Comparison of ENCODE assay signal across 2 cellular contexts in genomic region chr4:111961806-111962205, GRCh38.
TF ChIP-seq lines count a peak whose summit lies in the region.

No MANE protein-coding gene starts in this region.

TF ChIP-seq in SK-N-SH, 30 proteins besides CTCF, POLR2A, EP300 and RAD21 (continued from another document):
- TF ChIP-seq ELF1 (IDR thresholded peaks at IDR 0.05) (no peak), YY1 (IDR thresholded peaks at IDR 0.05; ENCODE audit: low read depth) (no peak), JUND (IDR thresholded peaks at IDR 0.05) (peak; percentile 24; the same call in 1 of the 2 replicates), USF2 (IDR thresholded peaks at IDR 0.05; ENCODE audit: borderline replicate concordance, low read depth, low read length) (no peak), MXI1 (IDR thresholded peaks at IDR 0.05; ENCODE audit: low read depth, low read length) (no peak), CHD2 (IDR thresholded peaks at IDR 0.05; ENCODE audit: low read length, partially characterized antibody) (no peak), RCOR1 (IDR thresholded peaks at IDR 0.05; ENCODE audit: low read length) (no peak), FOXM1 (IDR thresholded peaks at IDR 0.05; ENCODE audit: low read depth) (no peak), FOSL2 (IDR thresholded peaks at IDR 0.05; ENCODE audit: borderline replicate concordance, low read depth) (peak; percentile 32; the same call in 1 of the 2 replicates), NRF1 (IDR thresholded peaks at IDR 0.05; ENCODE audit: low read depth, low read length) (no peak), MEF2A (IDR thresholded peaks at IDR 0.05; ENCODE audit: borderline replicate concordance, low read depth) (no peak), EZH2phosphoT487 (IDR thresholded peaks at IDR 0.05; ENCODE audit: borderline replicate concordance, low read depth) (no peak), RXRA (IDR thresholded peaks at IDR 0.05; ENCODE audit: borderline replicate concordance, low read depth) (no peak), GATA2 (CRISPR knock-in tag; IDR thresholded peaks at IDR 0.05) (no peak), SIN3A (IDR thresholded peaks at IDR 0.05; ENCODE audit: borderline replicate concordance, low read depth, low read length) (no peak), NFIC (IDR thresholded peaks at IDR 0.05; ENCODE audit: borderline replicate concordance) (no peak), GABPA (IDR thresholded peaks at IDR 0.05; ENCODE audit: low read depth) (no peak), SMC3 (IDR thresholded peaks at IDR 0.05; ENCODE audit: low read depth, low read length) (no peak), MAX (IDR thresholded peaks at IDR 0.05; ENCODE audit: low read depth) (no peak), FOXJ3 (CRISPR knock-in tag; IDR thresholded peaks at IDR 0.05) (no peak), REST (IDR thresholded peaks at IDR 0.05; ENCODE audit: low read depth, low read length) (no peak), TEAD4 (IDR thresholded peaks at IDR 0.05; ENCODE audit: borderline replicate concordance, insufficient read depth) (no peak), ZBTB33 (IDR thresholded peaks at IDR 0.05; ENCODE audit: borderline replicate concordance, low read depth) (no peak), RFX5 (IDR thresholded peaks at IDR 0.05; ENCODE audit: low read length) (no peak), PBX3 (IDR thresholded peaks at IDR 0.05) (0 out of 2 replicates have a peak, but pooled peaks have one; percentile 4), TAF1 (IDR thresholded peaks at IDR 0.05; ENCODE audit: borderline replicate concordance, low read depth, low read length) (no peak), POLR2AphosphoS5 (IDR thresholded peaks at IDR 0.05; ENCODE audit: low read depth, low read length) (no peak)

TF ChIP-seq in SK-N-SH treated with all-trans-retinoic acid at 6 μM for 48 hours, 23 proteins besides CTCF, POLR2A, EP300 and RAD21 (continued from another document):
- no peak for TF ChIP-seq BACH2 (CRISPR knock-in tag; IDR thresholded peaks at IDR 0.05; ENCODE audit: borderline replicate concordance)
- no peak for TF ChIP-seq ZFP3 (CRISPR knock-in tag; IDR thresholded peaks at IDR 0.05)
- no peak for TF ChIP-seq TOX (CRISPR knock-in tag; IDR thresholded peaks at IDR 0.05; ENCODE audit: borderline replicate concordance)
- no peak for TF ChIP-seq ESRRG (CRISPR knock-in tag; IDR thresholded peaks at IDR 0.05)
